ENCODE assay signal across 22 cellular contexts in genomic region chr15:75786564-75786925, GRCh38. TPM values are rescaled to one million over a fixed set of nuclear protein-coding genes. Genes with fewer than 3 reads are reported as not detected.
DNase-seq lines count a peak whose midpoint lies in the region; ATAC-seq, FAIRE-seq and TF ChIP-seq lines count a peak whose summit lies in the region.
"Had no signal": no experiment of that assay in that cellular context is flagged by ENCODE, and none has a peak within 500 bp of the region (broad histone marks: within the 10 kb centered on the region; RNA-seq: fewer than 3 reads in every experiment).

No MANE protein-coding gene starts in this region.

- no peak overlapping the region for H2AK5ac ChIP-seq in neuronal stem cell (ENCODE audit: low read depth, low read length)

- no peak overlapping the region for H2BK12ac ChIP-seq in neuronal stem cell (ENCODE audit: low read length)

- peaks cover 40% of the 10 kb centered on the region for H3K27me3 Mint-ChIP-seq in astrocyte (ENCODE audit: low read depth, unreplicated experiment)

- no peaks in the 10 kb centered on the region for H3K79me1 ChIP-seq in neuronal stem cell (ENCODE audit: low read depth, low read length)

- no peak overlapping the region for H2BK120ac ChIP-seq in neuronal stem cell (ENCODE audit: low read depth, low read length)

- H4K91ac ChIP-seq in neuronal stem cell (ENCODE audit: low read depth, low read length, poor library complexity) = no peak overlapping the region

- peaks cover 2% of the 10 kb centered on the region for H3K27me3 ChIP-seq in H7 (ENCODE audit: control insufficient read depth, insufficient read depth, low read length)
- H3K27me3 ChIP-seq in astrocyte (ENCODE audit: insufficient read depth, low read length) = peaks cover 22% of the 10 kb centered on the region
- H3K27me3 ChIP-seq in neuronal stem cell (ENCODE audit: control insufficient read depth in 3 of 3, insufficient read depth in 3 of 3, low read depth in 1 of 3, low read length in 3 of 3) = peaks cover 0 to 77% (median 0%) of the 10 kb centered on the region in 3 experiments
- peaks cover 10% of the 10 kb centered on the region for H3K27me3 ChIP-seq in brain microvascular endothelial cell (replicated peaks)
- H3K27me3 ChIP-seq: body of pancreas, thyroid gland had no signal

- H3K4me3 Mint-ChIP-seq in astrocyte (ENCODE audit: unreplicated experiment) = no peak overlapping the region
- H3K4me3 Mint-ChIP-seq: B cell, natural killer cell had no signal

- no peak for FAIRE-seq in astrocyte (lab: Jason Lieb, UNC)
- FAIRE-seq: endothelial cell of umbilical vein, small intestine had no signal

- no peaks in the 10 kb centered on the region for H3K4me1 Mint-ChIP-seq in astrocyte (ENCODE audit: low read depth, unreplicated experiment)
- H3K4me1 Mint-ChIP-seq: natural killer cell had no signal

- H4K20me1 ChIP-seq in astrocyte (ENCODE audit: insufficient read depth, low read length) = no peaks in the 10 kb centered on the region

- no peak for ATAC-seq in GM18502 (IDR thresholded peaks at IDR 0.05; ENCODE audit: poor library complexity, unreplicated experiment)
- ATAC-seq: body of pancreas, natural killer cell, Panc1 had no signal

- peak overlapping the region; percentile 48 for H3K18ac ChIP-seq in neuronal stem cell (ENCODE audit: low read length)

- no peaks in the 10 kb centered on the region for H3K79me2 ChIP-seq in astrocyte (ENCODE audit: insufficient read depth, low read length)

- DNase-seq in NCI-H526 (lab: John Stamatoyannopoulos, UW) = peak; percentile 48 to 66
- DNase-seq in NCI-H526 treated with DMSO at 0.1 percent for 48 hours (lab: John Stamatoyannopoulos, UW) = no peak
- peak; percentile 54 for DNase-seq in H7
- no peak for DNase-seq in astrocyte (ENCODE audit: low read depth)
- DNase-seq in neuronal stem cell (ENCODE audit: low spot score) = no peak
- no peak for DNase-seq in brain microvascular endothelial cell
- DNase-seq: activated CD4-positive, CD25-positive, alpha-beta regulatory T cell; activated gamma-delta T cell treated with Interleukin-2 at 50 U/mL for 16 hours; body of pancreas; islet precursor cell; natural killer cell; NCI-H2029 treated with DMSO at 0.1 percent for 48 hours; SIG-M5; small intestine; stomach; thyroid gland had no signal

- H3K36me3 ChIP-seq in H7 (replicated peaks; ENCODE audit: control insufficient read depth, insufficient read depth, low read length) (no peaks in the 10 kb centered on the region), astrocyte (ENCODE audit: insufficient read depth, low read length) (no peaks in the 10 kb centered on the region), neuronal stem cell (replicated peaks in 1 of 2; ENCODE audit: control insufficient read depth in 2 of 2, insufficient read depth in 2 of 2, low read length in 2 of 2) (no peaks in the 10 kb centered on the region), brain microvascular endothelial cell (replicated peaks) (no peaks in the 10 kb centered on the region)
- H3K36me3 ChIP-seq: stomach, thyroid gland had no signal

- TF ChIP-seq CTCF in astrocyte (IDR thresholded peaks at IDR 0.05; ENCODE audit: insufficient read depth, low read depth, low read length) (no peak), brain microvascular endothelial cell (IDR thresholded peaks at IDR 0.05; ENCODE audit: low read depth, low read length, missing control alignments) (no peak)

- no peak overlapping the region for H3K23ac ChIP-seq in neuronal stem cell (ENCODE audit: low read depth, low read length, poor library complexity)

- no peak overlapping the region for H3K4ac ChIP-seq in neuronal stem cell (ENCODE audit: low read length)

- no peaks in the 10 kb centered on the region for H3K9me3 ChIP-seq in astrocyte (ENCODE audit: insufficient read depth, low read depth, low read length)
- H3K9me3 ChIP-seq in neuronal stem cell (replicated peaks in 1 of 2; ENCODE audit: control insufficient read depth in 2 of 2, insufficient read depth in 1 of 2, low read depth in 1 of 2, low read length in 2 of 2) = no peaks in the 10 kb centered on the region
- H3K9me3 ChIP-seq: body of pancreas, stomach, thyroid gland had no signal

- H3K4me3 ChIP-seq in H7 (ENCODE audit: insufficient read depth, low read depth, low read length) (no peak overlapping the region; the same call in 1 of the 2 replicates), astrocyte (ENCODE audit: insufficient read depth, low read depth, low read length) (no peak overlapping the region), neuronal stem cell (ENCODE audit: low read length in 2 of 2) (no peak overlapping the region), brain microvascular endothelial cell (ENCODE audit: low read depth, low read length) (no peak overlapping the region)
- H3K4me3 ChIP-seq: body of pancreas, stomach, thyroid gland had no signal

- H3K27ac ChIP-seq in astrocyte (ENCODE audit: low read depth, low read length) (no peak overlapping the region), neuronal stem cell (replicated peaks; ENCODE audit: low read length) (no peak overlapping the region), brain microvascular endothelial cell (no peak overlapping the region)
- H3K27ac ChIP-seq: body of pancreas, stomach, thyroid gland had no signal

- no peak overlapping the region for H2BK5ac ChIP-seq in neuronal stem cell (ENCODE audit: low read length)

- no peak overlapping the region for H4K8ac ChIP-seq in neuronal stem cell (ENCODE audit: low read depth, low read length)

- no peak overlapping the region for H2BK15ac ChIP-seq in neuronal stem cell (ENCODE audit: low read length)

- H2AFZ ChIP-seq in astrocyte (ENCODE audit: low read depth, low read length) (no peak overlapping the region), neuronal stem cell (ENCODE audit: low read length) (no peak overlapping the region)

- in situ Hi-C loops in brain microvascular endothelial cell (cut with HindIII; ENCODE audit: low pct_ligation_motif_present, low sequenced_read_pairs) = no loop called here

- peak overlapping the region; percentile 15 for H3K4me2 ChIP-seq in astrocyte (ENCODE audit: low read length)
- no peak overlapping the region for H3K4me2 ChIP-seq in neuronal stem cell (ENCODE audit: insufficient read depth, low read length, poor library complexity, severe bottlenecking)

- no peak overlapping the region for H3K27ac Mint-ChIP-seq in astrocyte (ENCODE audit: unreplicated experiment)
- H3K27ac Mint-ChIP-seq: B cell; CD8-positive, alpha-beta memory T cell; natural killer cell had no signal

- peaks cover 3% of the 10 kb centered on the region for H3K36me3 Mint-ChIP-seq in astrocyte (ENCODE audit: low read depth, unreplicated experiment)
- H3K36me3 Mint-ChIP-seq: CD8-positive, alpha-beta memory T cell; natural killer cell had no signal

- H3K14ac ChIP-seq in neuronal stem cell (ENCODE audit: low read length) = no peak overlapping the region

- no peaks in the 10 kb centered on the region for H3K4me1 ChIP-seq in astrocyte (ENCODE audit: insufficient read depth, low read length)
- no peaks in the 10 kb centered on the region for H3K4me1 ChIP-seq in neuronal stem cell (ENCODE audit: control insufficient read depth in 2 of 2, insufficient read depth in 1 of 2, low read depth in 1 of 2, low read length in 2 of 2)
- H3K4me1 ChIP-seq: body of pancreas, stomach, thyroid gland had no signal

- no peaks in the 10 kb centered on the region for H3K9me3 Mint-ChIP-seq in astrocyte (ENCODE audit: unreplicated experiment)
- H3K9me3 Mint-ChIP-seq: CD8-positive, alpha-beta memory T cell; H9; natural killer cell had no signal

- H3K9ac ChIP-seq in astrocyte (ENCODE audit: low read length) (no peak overlapping the region), neuronal stem cell (ENCODE audit: low read depth, low read length, poor library complexity) (no peak overlapping the region)

- WGBS in neuronal stem cell (ENCODE audit: extremely low coverage in 2 of 2, insufficient read length in 2 of 2, insufficient replicate concordance in 1 of 2), 2 donors = no CpG with 5 or more reads among the region's 16 CpGs

RNA-seq across cellular contexts. Expression of gene UBE2Q2, which starts 56.7 kb away (rescaled TPM):
- total RNA-seq in H7 (2014; rRNA removed; shearing (Covaris generic)) = 23.1 and 36.0 TPM in 2 replicates
- 44.2 and 47.7 TPM in 2 replicates for total RNA-seq in astrocyte
- polyA plus RNA-seq in neuronal stem cell (2013, experiment 1 of 2) = 10.6 TPM
- 11.0 TPM for polyA plus RNA-seq in neuronal stem cell (2013, experiment 2 of 2)

Comparison
In these comparisons a context has a peak if more than half of its experiments do, and no peak if none do; other contexts are left out.
1. DNase-seq: peak in NCI-H526 (2 of 2) and H7 (single experiment); none in NCI-H526 treated with DMSO at 0.1 percent for 48 hours (single experiment), astrocyte (single experiment), neuronal stem cell (single experiment) and brain microvascular endothelial cell (single experiment).